Comparison of ENCODE assay signal across 8 cellular contexts in genomic region chr17:74432484-74433391, GRCh38. TPM values are rescaled to one million over a fixed set of nuclear protein-coding genes. Genes with fewer than 3 reads are reported as not detected.
DNase-seq lines count a peak whose midpoint lies in the region; ATAC-seq, FAIRE-seq and TF ChIP-seq lines count a peak whose summit lies in the region.

No MANE protein-coding gene starts in this region.

- peak overlapping the region; percentile 54 for H4K8ac ChIP-seq in H1 (ENCODE audit: extremely low read depth, insufficient read depth, low read length)

- no peak overlapping the region for H3K23ac ChIP-seq in H1 (ENCODE audit: insufficient read length)

- peak overlapping the region; percentile 61 to 83 (median 74) for H3K4me3 ChIP-seq in heart right ventricle
- H3K4me3 ChIP-seq in H1 (ENCODE audit: extremely low read depth in 1 of 4, insufficient read depth in 2 of 4, low read depth in 3 of 4, low read length in 4 of 4) = peak overlapping the region; percentile 52 to 84 (median 79)
- peak overlapping the region; percentile 55 to 86 for H3K4me3 ChIP-seq in muscle layer of duodenum (ENCODE audit: low read depth in 1 of 2, low read length in 2 of 2)
- peak overlapping the region; percentile 61 to 74 for H3K4me3 ChIP-seq in vagina

- H3K4me1 ChIP-seq in heart right ventricle (peaks cover 2 to 69% (median 36%) of the 10 kb centered on the region in 9 donors), H1 (replicated peaks in 1 of 4; ENCODE audit: control insufficient read depth in 3 of 4, insufficient read depth in 4 of 4, low read length in 3 of 4) (peaks cover 10 to 29% (median 19%) of the 10 kb centered on the region in 4 experiments), muscle layer of duodenum (ENCODE audit: control insufficient read depth in 1 of 2, insufficient read depth in 2 of 2, low read length in 2 of 2) (peaks cover 0 to 27% of the 10 kb centered on the region in 2 donors), vagina (peaks cover 42% of the 10 kb centered on the region)

- ATAC-seq in heart right ventricle (no peak), left cardiac atrium (no peak)

- H2BK12ac ChIP-seq in H1 (ENCODE audit: low read depth, low read length) = peak overlapping the region; percentile 97

- TF ChIP-seq EP300 in H1 (IDR thresholded peaks at IDR 0.05; ENCODE audit: borderline replicate concordance in 1 of 2, low read depth in 2 of 2, low read length in 2 of 2) = no peak

- H3K9ac ChIP-seq in H1 (replicated peaks in 1 of 4; ENCODE audit: extremely low read depth in 1 of 4, low read depth in 3 of 4, low read length in 3 of 4) = peak overlapping the region in 3 of 4 experiments; percentile 51 to 67 (median 61); a peak in 4 of 7 replicates

- peaks cover 0 to 10% (median 3%) of the 10 kb centered on the region in 11 donors for H3K9me3 ChIP-seq in heart right ventricle
- H3K9me3 ChIP-seq in H1 (ENCODE audit: insufficient read depth in 2 of 2, low read depth in 1 of 2, low read length in 1 of 2) = no peaks in the 10 kb centered on the region
- H3K9me3 ChIP-seq in muscle layer of duodenum (ENCODE audit: control insufficient read depth in 1 of 2, low read length in 2 of 2) = peaks cover 0 to 10% of the 10 kb centered on the region in 2 donors
- no peaks in the 10 kb centered on the region for H3K9me3 ChIP-seq in vagina

- 0 out of 2 replicates have a peak, but pooled peaks cover 2% of the 10 kb centered on the region for H3K79me1 ChIP-seq in H1 (ENCODE audit: low read depth, low read length)

- H4K5ac ChIP-seq in H1 (ENCODE audit: insufficient read length, low read depth, low read length) = peak overlapping the region; percentile 75

- 11 to 13% methylated on average over 52 to 53 of the region's 53 CpGs for WGBS in heart right ventricle, 2 donors
- WGBS in H1 (ENCODE audit: extremely low coverage in 1 of 2, insufficient coverage in 1 of 2, insufficient read length in 1 of 2, insufficient replicate concordance in 2 of 2, low coverage in 1 of 2, low lambda C conversion rate in 2 of 2, missing lambda C conversion rate in 1 of 2), 2 experiments = 3% methylated on average over 35 of the region's 53 CpGs; no CpG with 5 or more reads in 1 of the 2 experiments

- H3K27ac ChIP-seq in heart right ventricle (peak overlapping the region; percentile 83 to 99 (median 96)), H1 (ENCODE audit: low read depth, low read length) (no peak overlapping the region), muscle layer of duodenum (ENCODE audit: low read length) (no peak overlapping the region), vagina (peak overlapping the region; percentile 91)

- H2BK15ac ChIP-seq in H1 (ENCODE audit: low read length) = no peak overlapping the region

- H3K14ac ChIP-seq in H1 (ENCODE audit: insufficient read length) = no peak overlapping the region

- peak overlapping the region; percentile 96 to 100 for H3K4me2 ChIP-seq in H1 (ENCODE audit: insufficient read depth in 1 of 2, low read depth in 2 of 2, low read length in 2 of 2)

- no peak overlapping the region for H3K56ac ChIP-seq in H1 (replicated peaks; ENCODE audit: insufficient read length, low read depth, low read length)

- H2AFZ ChIP-seq in H1 (ENCODE audit: low read length) = no peak overlapping the region

- H3K4ac ChIP-seq in H1 (replicated peaks; ENCODE audit: insufficient read length, low read depth, low read length) = no peak overlapping the region

- peaks cover 0 to 2% of the 10 kb centered on the region in 2 experiments for H4K20me1 ChIP-seq in H1 (replicated peaks in 1 of 2; ENCODE audit: control insufficient read depth in 1 of 2, insufficient read depth in 2 of 2, low read length in 2 of 2)

- POLR2A ChIA-PET in H1 (lab: Charles Lee; ENCODE audit: partially characterized antibody) = interaction anchor here (0.6 to 3.8 kb wide), 12 partner anchors 11 to 95 kb away, joined by 3 to 17 read pairs (median 4); no protein-coding TSS in a partner anchor

- peak overlapping the region; percentile 87 for H3K18ac ChIP-seq in H1 (ENCODE audit: extremely low read depth, low read length)

- no peak for FAIRE-seq in H1 (lab: Jason Lieb, UNC)

- no peak overlapping the region for H2BK120ac ChIP-seq in H1 (replicated peaks; ENCODE audit: low read depth, low read length)

- H2AK5ac ChIP-seq in H1 (ENCODE audit: low read depth, low read length) = no peak overlapping the region

- H2BK20ac ChIP-seq in H1 (ENCODE audit: low read length) = no peak overlapping the region

- H3K23me2 ChIP-seq in H1 (ENCODE audit: low read depth, low read length) = peaks cover 24% of the 10 kb centered on the region

- H3K79me2 ChIP-seq in H1 (ENCODE audit: control insufficient read depth in 1 of 2, insufficient read depth in 2 of 2, low read length in 2 of 2) = peaks cover 0 to 3% of the 10 kb centered on the region in 2 experiments; a peak in 1 of 4 replicates

- peaks cover 0 to 61% (median 0%) of the 10 kb centered on the region in 7 donors for H3K27me3 ChIP-seq in heart right ventricle
- H3K27me3 ChIP-seq in H1 (replicated peaks in 1 of 4; ENCODE audit: control insufficient read depth in 3 of 4, extremely low read depth in 1 of 4, insufficient read depth in 3 of 4, low read length in 3 of 4) = peaks cover 0 to 22% (median 13%) of the 10 kb centered on the region in 4 experiments; a peak in 5 of 7 replicates
- H3K27me3 ChIP-seq in muscle layer of duodenum (ENCODE audit: low read depth, low read length) = peaks cover 10% of the 10 kb centered on the region
- no peaks in the 10 kb centered on the region for H3K27me3 ChIP-seq in vagina

- TF ChIP-seq RAD21 in H1 (IDR thresholded peaks at IDR 0.05 in 1 of 2, conservative IDR thresholded peaks at IDR 0.05 in 1 of 2; ENCODE audit: low read depth in 2 of 2, low read length in 2 of 2) = no peak; a peak in 1 of 4 replicates

- H2BK5ac ChIP-seq in H1 (ENCODE audit: low read depth, low read length) = 0 out of 2 replicates have a peak overlapping the region, but pooled peaks have one; percentile 2

- TF ChIP-seq CTCF in heart right ventricle (IDR thresholded peaks at IDR 0.05) = no peak
- no peak for TF ChIP-seq CTCF in H1 (IDR thresholded peaks at IDR 0.05; ENCODE audit: control extremely low read depth in 1 of 3, insufficient read depth in 1 of 3, low read depth in 1 of 3, low read length in 3 of 3)
- no peak for TF ChIP-seq CTCF in vagina (IDR thresholded peaks at IDR 0.05)

- intact Hi-C loops in heart right ventricle (cut with DNase I) (no loop called here), left cardiac atrium (cut with DNase I) (no loop called here), vagina (cut with DNase I) (no loop called here)

- H3K36me3 ChIP-seq in heart right ventricle (no peaks in the 10 kb centered on the region), H1 (ENCODE audit: control insufficient read depth in 2 of 4, insufficient read depth in 4 of 4, low read length in 3 of 4) (no peaks in the 10 kb centered on the region), muscle layer of duodenum (ENCODE audit: control insufficient read depth in 1 of 2, insufficient read depth in 2 of 2, low read length in 2 of 2) (no peaks in the 10 kb centered on the region), vagina (no peaks in the 10 kb centered on the region)

- TF ChIP-seq POLR2A in H1 (IDR thresholded peaks at IDR 0.05; ENCODE audit: control extremely low read depth in 1 of 2, low read depth in 2 of 2, low read length in 2 of 2) (no peak), vagina (IDR thresholded peaks at IDR 0.05) (no peak)

- CTCF ChIA-PET in H1 (lab: Charles Lee; ENCODE audit: partially characterized antibody) = interaction anchor here (0.7 to 7.3 kb wide), 5 partner anchors 12 to 70 kb away, joined by 3 to 63 read pairs (median 5); no protein-coding TSS in a partner anchor

- peak overlapping the region; percentile 23 for H4K91ac ChIP-seq in H1 (replicated peaks; ENCODE audit: insufficient read length, low read length)

- peak in 1 of 2 donors; percentile 27 for DNase-seq in heart right ventricle
- no peak for DNase-seq in left cardiac atrium
- DNase-seq in H1 (ENCODE audit: low read depth in 1 of 2, low spot score in 2 of 2) = peak in 1 of 2 experiments; percentile 64
- no peak for DNase-seq in vagina (ENCODE audit: extremely low spot score in 2 of 2)
- DNase-seq in NCI-H526 treated with DMSO at 0.1 percent for 48 hours (lab: John Stamatoyannopoulos, UW) = no peak
- no peak for DNase-seq in hippocampal formation (lab: John Stamatoyannopoulos, UW)
- DNase-seq in dedifferentiated amniotic fluid mesenchymal stem cell (ENCODE audit: extremely low spot score) = no peak

TF ChIP-seq in H1, 55 proteins besides CTCF, POLR2A, EP300 and RAD21 (continues in another document):
- peak; percentile 23; the same call in 1 of the 2 replicates for TF ChIP-seq YY1 (IDR thresholded peaks at IDR 0.05; ENCODE audit: low read depth, low read length)
- TF ChIP-seq EZH2 (IDR thresholded peaks at IDR 0.05; ENCODE audit: low read depth, low read length, severe bottlenecking) = no peak
- TF ChIP-seq CHD1 (IDR thresholded peaks at IDR 0.05; ENCODE audit: low read depth, low read length) = no peak
- no peak for TF ChIP-seq SIX5 (IDR thresholded peaks at IDR 0.05; ENCODE audit: low read depth, low read length)

RNA-seq across cellular contexts. Expression of gene GPRC5C, which starts 0.8 kb away (rescaled TPM):
- total RNA-seq in heart right ventricle = 10 to 100 TPM; 28.0 to 41.0 (median 32.5) TPM
- polyA plus RNA-seq in heart right ventricle = 10 to 100 TPM; 29.5 to 38.2 TPM
- total RNA-seq in left cardiac atrium = 10 to 100 TPM; 24.2 to 25.9 TPM
- total RNA-seq in H1 (2021; fragmentation: NEBNext Ultra II Directional; extraction: Animal tissue kit (Norgen Biotek cat#: 25700)) = 17.1 and 18.3 TPM in 2 replicates
- polyA plus RNA-seq in H1 (2011; rRNA removed) = 55.8 and 58.7 TPM in 2 replicates
- polyA plus RNA-seq in H1 (2011; cell fraction: cytosol; rRNA removed) = 47.4 TPM
- 60.7 TPM for polyA plus RNA-seq in H1 (2011; cell fraction: nucleus; rRNA removed)
- polyA plus RNA-seq in H1 (2012, experiment 1 of 2) = 8.3 to 26.4 TPM (median 23.9 TPM) in 4 replicates
- polyA plus RNA-seq in H1 (2012, experiment 2 of 2) = 21.0 TPM
- polyA plus RNA-seq in H1 (2013, experiment 1 of 2) = 21.4 TPM
- 20.6 TPM for polyA plus RNA-seq in H1 (2013, experiment 2 of 2)
- polyA minus RNA-seq in H1 (2011; rRNA and poly(A)+ RNA removed) = 23.1 and 27.5 TPM in 2 replicates
- polyA minus RNA-seq in H1 (2011; cell fraction: cytosol; rRNA and poly(A)+ RNA removed) = 29.0 TPM
- polyA minus RNA-seq in H1 (2011; cell fraction: nucleus; rRNA and poly(A)+ RNA removed) = 19.2 TPM
- total RNA-seq in vagina = 27.5 TPM

RNA-seq across cellular contexts. Expression of gene CD300A, which starts 33.7 kb away (rescaled TPM):
- total RNA-seq in heart right ventricle (10 to 100 TPM in 1 of 10 donors, 1 to 10 TPM in 4, under 1 TPM in 5; 0.38 to 13.1 (median 1.4) TPM), left cardiac atrium (1 to 10 TPM; 2.9 to 5.7 TPM), vagina (4.2 TPM)
- polyA plus RNA-seq in heart right ventricle (1 to 10 TPM in 1 of 2 donors, under 1 TPM in 1; 0.95 to 1.9 TPM), H1 (2011; rRNA removed) (1.3 and 1.6 TPM in 2 replicates)
- total RNA-seq in H1 (2021; fragmentation: NEBNext Ultra II Directional; extraction: Animal tissue kit (Norgen Biotek cat#: 25700)) = 0.46 and 0.52 TPM in 2 replicates
- 1.5 TPM for polyA plus RNA-seq in H1 (2011; cell fraction: cytosol; rRNA removed)
- 2.0 TPM for polyA plus RNA-seq in H1 (2011; cell fraction: nucleus; rRNA removed)
- 0.75 to 2.2 TPM (median 1.1 TPM) in 4 replicates for polyA plus RNA-seq in H1 (2012, experiment 1 of 2)
- 0.81 TPM for polyA plus RNA-seq in H1 (2012, experiment 2 of 2)
- polyA plus RNA-seq in H1 (2013, experiment 1 of 2) = 1.2 TPM
- polyA plus RNA-seq in H1 (2013, experiment 2 of 2) = 1.2 TPM
- 1.2 and 1.8 TPM in 2 replicates for polyA minus RNA-seq in H1 (2011; rRNA and poly(A)+ RNA removed)
- not detected for polyA minus RNA-seq in H1 (2011; cell fraction: cytosol; rRNA and poly(A)+ RNA removed)
- polyA minus RNA-seq in H1 (2011; cell fraction: nucleus; rRNA and poly(A)+ RNA removed) = 0.30 TPM

Comparison
In these comparisons a context has a peak if more than half of its experiments do, and no peak if none do; other contexts are left out.
1. H3K27ac ChIP-seq: peak in heart right ventricle (10 of 10) and vagina (single experiment); none in H1 (single experiment) and muscle layer of duodenum (single experiment).
2. Peak in every context shown above with its lines, with median percentiles within 50 percentile points of each other: H3K4me3 ChIP-seq.